Comparison of ENCODE assay signal across 19 cellular contexts in the genomic region with DNA sequence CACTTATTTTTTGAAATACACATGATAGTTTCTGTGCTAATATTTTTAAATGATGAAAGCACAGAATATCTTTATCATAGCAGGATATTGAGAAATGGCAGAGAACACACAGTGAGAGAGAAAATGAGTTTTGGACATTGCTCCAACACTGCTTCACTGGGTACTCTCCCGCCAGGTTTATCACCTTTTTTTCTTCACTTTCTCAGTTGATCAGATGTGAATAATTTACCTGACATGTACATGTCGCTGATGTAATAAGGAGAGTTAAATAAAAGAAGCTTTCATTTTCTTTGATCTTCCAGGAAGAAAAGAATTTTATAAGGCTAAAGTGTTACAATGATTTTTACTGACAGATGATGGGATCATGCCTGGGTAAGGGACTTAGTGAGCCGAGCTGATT.
"Had no signal": no experiment of that assay in that cellular context is flagged by ENCODE, and none has a peak within 500 bp of the region (broad histone marks: within the 10 kb centered on the region; RNA-seq: fewer than 3 reads in every experiment).

No MANE protein-coding gene starts in this region.

- ATAC-seq: Panc1 had no signal

- H3K9me3 ChIP-seq: SK-N-SH had no signal

- DNase-seq: KBM-7, NCI-H1092, NCI-H1105 treated with DMSO at 0.1 percent for 48 hours, NCI-H1436, NCI-H187, NCI-H2029, NCI-H2081 treated with DMSO at 0.1 percent for 48 hours, NCI-H2171, NCI-H226, NCI-H446, NCI-H510A, NCI-H524 treated with DMSO at 0.1 percent for 48 hours, NCI-H774, SHP77, SK-N-SH, SW 1271, T-helper 1 cell had no signal

- H3K9me2 ChIP-seq: SK-N-SH had no signal

- H3K4me2 ChIP-seq: SK-N-SH had no signal

- H3K27ac ChIP-seq: RWPE1 had no signal

- H3K9ac ChIP-seq: SK-N-SH had no signal
